In genomic region chrX:66015906-66016689, GRCh38 we compare ENCODE assay signal across 9 cellular contexts. TPM values are rescaled to one million over a fixed set of nuclear protein-coding genes. Genes with fewer than 3 reads are reported as not detected.
DNase-seq lines count a peak whose midpoint lies in the region; ATAC-seq and TF ChIP-seq lines count a peak whose summit lies in the region.
"Had no signal": no experiment of that assay in that cellular context is flagged by ENCODE, and none has a peak within 500 bp of the region (broad histone marks: within the 10 kb centered on the region; RNA-seq: fewer than 3 reads in every experiment).

No MANE protein-coding gene starts in this region.

- no peaks in the 10 kb centered on the region for H3K27me3 ChIP-seq in Peyer's patch
- H3K27me3 ChIP-seq in colonic mucosa: no peaks in the 10 kb centered on the region

- DNase-seq in Peyer's patch (no peak), NCI-H82 treated with DMSO at 0.1 percent for 48 hours (lab: John Stamatoyannopoulos, UW; ENCODE audit: unreplicated experiment) (no peak), colonic mucosa (no peak), DMS153 (lab: John Stamatoyannopoulos, UW) (no peak)
- no peak for DNase-seq in natural killer cell treated with Interleukin-12 subunit alpha and Interleukin-12 subunit beta and Interleukin-15 and Interleukin-18, amount 100 ng/mL, for 72 hours (ENCODE audit: low spot score)
- no peak for DNase-seq in stimulated activated CD4-positive, alpha-beta T cell treated with anti-CD3 and anti-CD28 coated beads, Interleukin-2, amount 100 ng/mL, for 24 hours
- DNase-seq: NCI-H446 treated with DMSO at 0.1 percent for 48 hours had no signal

- H3K4me3 ChIP-seq in Peyer's patch (peak overlapping the region; percentile 18 to 34 (median 29)), colonic mucosa (no peak overlapping the region)

- peak overlapping the region; percentile 91 to 94 for H3K27ac Mint-ChIP-seq in natural killer cell treated with Interleukin-12 subunit alpha and Interleukin-12 subunit beta and Interleukin-15 and Interleukin-18, amount 100 ng/mL, for 72 hours

- H3K4me1 ChIP-seq in Peyer's patch (peaks cover 0 to 3% (median 0%) of the 10 kb centered on the region in 4 donors), colonic mucosa (no peaks in the 10 kb centered on the region)

- TF ChIP-seq POLR2A in GM18505 (IDR thresholded peaks at IDR 0.05; ENCODE audit: borderline replicate concordance, extremely low read depth, insufficient read depth, insufficient read length): peak; percentile 62
- no peak for TF ChIP-seq POLR2A in Peyer's patch (IDR thresholded peaks at IDR 0.05)

- TF ChIP-seq CTCF in Peyer's patch (IDR thresholded peaks at IDR 0.05): no peak
- no peak for TF ChIP-seq CTCF in colonic mucosa (IDR thresholded peaks at IDR 0.05)

- H3K9ac ChIP-seq in colonic mucosa (ENCODE audit: low read depth in 2 of 2, low read length in 2 of 2): peak overlapping the region in 1 of 2 donors; percentile 21

- peak overlapping the region; percentile 45 to 72 (median 60) for H3K27ac ChIP-seq in Peyer's patch
- H3K27ac ChIP-seq in colonic mucosa: no peak overlapping the region

- H3K36me3 Mint-ChIP-seq in natural killer cell treated with Interleukin-12 subunit alpha and Interleukin-12 subunit beta and Interleukin-15 and Interleukin-18, amount 100 ng/mL, for 72 hours: peaks cover 13% of the 10 kb centered on the region

- no peaks in the 10 kb centered on the region for H3K27me3 Mint-ChIP-seq in natural killer cell treated with Interleukin-12 subunit alpha and Interleukin-12 subunit beta and Interleukin-15 and Interleukin-18, amount 100 ng/mL, for 72 hours

- no peaks in the 10 kb centered on the region for H3K9me3 ChIP-seq in Peyer's patch
- no peaks in the 10 kb centered on the region for H3K9me3 ChIP-seq in colonic mucosa

- H3K9me3 Mint-ChIP-seq in natural killer cell treated with Interleukin-12 subunit alpha and Interleukin-12 subunit beta and Interleukin-15 and Interleukin-18, amount 100 ng/mL, for 72 hours: peaks cover under 1% of the 10 kb centered on the region

- ATAC-seq in GM18505 (IDR thresholded peaks at IDR 0.05; ENCODE audit: unreplicated experiment): no peak
- peak; percentile 56 for ATAC-seq in GM21717 (IDR thresholded peaks at IDR 0.05; ENCODE audit: unreplicated experiment)
- ATAC-seq in natural killer cell treated with Interleukin-12 subunit alpha and Interleukin-12 subunit beta and Interleukin-15 and Interleukin-18, amount 100 ng/mL, for 72 hours: peak in 1 of 2 donors; percentile 67

- no peaks in the 10 kb centered on the region for H3K36me3 ChIP-seq in Peyer's patch
- H3K36me3 ChIP-seq in colonic mucosa: no peaks in the 10 kb centered on the region

- H3K4me3 Mint-ChIP-seq in natural killer cell treated with Interleukin-12 subunit alpha and Interleukin-12 subunit beta and Interleukin-15 and Interleukin-18, amount 100 ng/mL, for 72 hours: peak overlapping the region; percentile 79

- H3K4me1 Mint-ChIP-seq in natural killer cell treated with Interleukin-12 subunit alpha and Interleukin-12 subunit beta and Interleukin-15 and Interleukin-18, amount 100 ng/mL, for 72 hours (ENCODE audit: low read depth in 2 of 2): peaks cover 77 to 82% of the 10 kb centered on the region in 2 donors

- intact Hi-C loops in colonic mucosa (cut with DNase I): no loop called here

RNA-seq across cellular contexts. Expression of gene VSIG4, which starts 23.8 kb away (rescaled TPM):
- total RNA-seq in Peyer's patch (10 to 100 TPM; 15.1 to 51.1 (median 31.3) TPM), colonic mucosa (10 to 100 TPM in 1 of 2 donors, 1 to 10 TPM in 1; 5.7 to 14.1 TPM)
- not detected for total RNA-seq in natural killer cell treated with Interleukin-12 subunit alpha and Interleukin-12 subunit beta and Interleukin-15 and Interleukin-18, amount 100 ng/mL, for 72 hours

Comparison
In these comparisons a context has a peak if more than half of its experiments do, and no peak if none do; other contexts are left out.
1. RNA of gene VSIG4, which starts 23.8 kb away (total RNA-seq): 15.1 to 51.1 TPM in Peyer's patch and 5.7 to 14.1 TPM in colonic mucosa; not detected in natural killer cell treated with Interleukin-12 subunit alpha and Interleukin-12 subunit beta and Interleukin-15 and Interleukin-18, amount 100 ng/mL, for 72 hours; every median in the first group is over 4 times any median in the second.